In the genomic region with DNA sequence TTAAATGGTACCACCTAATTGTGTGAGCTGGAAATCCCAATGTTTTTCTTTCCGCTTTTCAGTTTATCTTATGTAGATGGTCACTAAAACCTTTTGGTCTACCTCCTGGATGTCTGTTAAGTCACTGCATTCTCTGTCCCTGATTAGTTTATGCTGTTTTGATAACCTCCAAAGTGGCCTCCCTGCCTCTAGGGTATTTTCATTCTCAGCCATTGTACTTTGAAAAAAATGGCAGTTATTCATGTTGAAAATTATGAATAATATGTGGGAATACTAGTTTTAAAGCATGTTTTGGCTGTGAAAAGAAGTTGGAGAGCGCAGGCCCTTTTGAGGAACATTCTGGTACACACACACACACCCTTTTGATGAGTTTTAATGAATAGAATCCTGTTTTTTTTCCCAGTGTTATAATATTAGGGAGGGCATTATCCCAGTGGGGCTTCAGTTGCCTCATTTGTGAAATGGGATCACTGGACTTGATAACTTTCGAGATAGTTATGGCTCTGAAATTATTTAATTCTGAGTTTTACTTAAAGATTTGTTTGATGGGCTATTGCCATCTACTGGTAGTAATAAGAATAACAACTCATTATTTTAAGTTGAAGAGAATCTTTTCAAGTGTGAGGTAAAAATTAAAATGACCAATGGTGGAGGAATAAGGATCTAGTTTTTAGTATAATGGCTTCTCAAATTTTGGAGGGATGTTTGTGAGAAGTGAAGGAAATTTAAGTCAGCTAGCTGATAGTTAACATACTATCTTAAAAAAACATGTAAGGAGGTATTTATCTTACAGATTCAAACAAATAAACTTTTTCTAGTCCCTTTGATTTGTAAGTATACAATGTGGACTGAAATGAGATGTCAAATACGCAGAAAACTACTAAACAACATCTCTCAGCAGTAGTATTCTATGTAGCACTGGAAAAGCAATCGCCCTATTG, we compare ENCODE assay signal across 8 cellular contexts. TPM values are rescaled to one million over a fixed set of nuclear protein-coding genes. Genes with fewer than 3 reads are reported as not detected.
DNase-seq lines count a peak whose midpoint lies in the region; ATAC-seq, FAIRE-seq and TF ChIP-seq lines count a peak whose summit lies in the region.

No MANE protein-coding gene starts in this region.

- peak; percentile 60 for TF ChIP-seq CTCF in D721Med (IDR thresholded peaks at IDR 0.05; ENCODE audit: insufficient read depth, missing control alignments)
- TF ChIP-seq CTCF in glutamatergic neuron (IDR thresholded peaks at IDR 0.05; ENCODE audit: partially characterized antibody, unreplicated experiment), result peak; percentile 85
- TF ChIP-seq CTCF in thyroid gland (IDR thresholded peaks at IDR 0.05), result peak in 5 of 6 experiments; percentile 13 to 76 (median 64)

- peak; percentile 33 for DNase-seq in D721Med (ENCODE audit: insufficient read length, low spot score)
- no peak for DNase-seq in T-cell
- DNase-seq in glutamatergic neuron, result no peak
- DNase-seq in thyroid gland, result no peak
- no peak for DNase-seq in activated T-cell treated with anti-CD3 and anti-CD28 coated beads, Interleukin-2, amount 50 U/mL, for 1 hour
- no peak for DNase-seq in activated CD4-positive, alpha-beta T cell treated with anti-CD3 and anti-CD28 coated beads for 1 hour

- H3K4me3 Mint-ChIP-seq in T-cell (no peak overlapping the region), glutamatergic neuron (ENCODE audit: unreplicated experiment) (no peak overlapping the region)

- H3K9me3 ChIP-seq in thyroid gland, result no peaks in the 10 kb centered on the region

- H3K4me3 ChIP-seq in thyroid gland (replicated peaks in 1 of 3), result no peak overlapping the region

- 65 to 66% methylated on average over 5 of the region's 5 CpGs for WGBS in thyroid gland, 2 donors

- no peak for TF ChIP-seq EP300 in Ishikawa (IDR thresholded peaks at IDR 0.05; ENCODE audit: borderline replicate concordance)

- H3K4me1 ChIP-seq in thyroid gland, result peaks cover 53 to 56% of the 10 kb centered on the region in 2 donors

- no peak for TF ChIP-seq POLR2A in thyroid gland (IDR thresholded peaks at IDR 0.05)

- H3K4me1 Mint-ChIP-seq in T-cell (peaks cover 58 to 68% (median 63%) of the 10 kb centered on the region in 3 donors), glutamatergic neuron (ENCODE audit: low read depth, unreplicated experiment) (peaks cover 12% of the 10 kb centered on the region)

- no peaks in the 10 kb centered on the region for H3K36me3 ChIP-seq in thyroid gland

- H3K27ac Mint-ChIP-seq in T-cell, result peak overlapping the region; percentile 47 to 78
- no peak overlapping the region for H3K27ac Mint-ChIP-seq in glutamatergic neuron (ENCODE audit: unreplicated experiment)

- TF ChIP-seq RAD21 in Ishikawa (IDR thresholded peaks at IDR 0.05; ENCODE audit: low read depth), result peak; percentile 57

- POLR2A ChIA-PET in T-cell (lab: Charles Lee), result interaction anchor here in 1 of 2 donors (0.6 kb wide), 1 partner anchor 1734 kb away, joined by 3 read pairs; no protein-coding TSS in a partner anchor

- H3K27me3 Mint-ChIP-seq in T-cell (no peaks in the 10 kb centered on the region), glutamatergic neuron (ENCODE audit: unreplicated experiment) (peaks cover 5% of the 10 kb centered on the region)

- CTCF ChIA-PET in T-cell (lab: Charles Lee), result interaction anchor here (0.5 to 7.6 kb wide), 23 partner anchors 12 to 1943 kb away, joined by 3 to 119 read pairs (median 5); no protein-coding TSS in a partner anchor

- no peak for FAIRE-seq in D721Med (lab: Jason Lieb, UNC)

- H3K36me3 Mint-ChIP-seq in T-cell (peaks cover 12% of the 10 kb centered on the region), glutamatergic neuron (ENCODE audit: unreplicated experiment) (peaks cover 4% of the 10 kb centered on the region)

- ATAC-seq in T-cell (replicated peaks in 1 of 4) (no peak), GM21447 (IDR thresholded peaks at IDR 0.05; ENCODE audit: unreplicated experiment) (no peak)

- H3K27me3 ChIP-seq in thyroid gland, result no peaks in the 10 kb centered on the region

- peak overlapping the region; percentile 3 to 89 (median 84) for H3K27ac ChIP-seq in thyroid gland

- intact Hi-C loops in thyroid gland (cut with DNase I), result loop anchor here (5.0 kb wide), 2 partner anchors 56 to 486 kb away; no protein-coding TSS in a partner anchor

- no peaks in the 10 kb centered on the region for H3K9me3 Mint-ChIP-seq in T-cell
- peaks cover 11% of the 10 kb centered on the region for H3K9me3 Mint-ChIP-seq in glutamatergic neuron (ENCODE audit: unreplicated experiment)

TF ChIP-seq in Ishikawa, 13 proteins besides CTCF, POLR2A, EP300 and RAD21:
- TF ChIP-seq CREB1 (IDR thresholded peaks at IDR 0.05; ENCODE audit: low read depth) (no peak), ZBTB7A (IDR thresholded peaks at IDR 0.05; ENCODE audit: low read depth) (no peak), TCF12 (IDR thresholded peaks at IDR 0.05; ENCODE audit: low read depth) (no peak), NFIC (IDR thresholded peaks at IDR 0.05) (no peak), YY1 (IDR thresholded peaks at IDR 0.05; ENCODE audit: low read depth) (no peak)
- TF ChIP-seq, protein P1, sequence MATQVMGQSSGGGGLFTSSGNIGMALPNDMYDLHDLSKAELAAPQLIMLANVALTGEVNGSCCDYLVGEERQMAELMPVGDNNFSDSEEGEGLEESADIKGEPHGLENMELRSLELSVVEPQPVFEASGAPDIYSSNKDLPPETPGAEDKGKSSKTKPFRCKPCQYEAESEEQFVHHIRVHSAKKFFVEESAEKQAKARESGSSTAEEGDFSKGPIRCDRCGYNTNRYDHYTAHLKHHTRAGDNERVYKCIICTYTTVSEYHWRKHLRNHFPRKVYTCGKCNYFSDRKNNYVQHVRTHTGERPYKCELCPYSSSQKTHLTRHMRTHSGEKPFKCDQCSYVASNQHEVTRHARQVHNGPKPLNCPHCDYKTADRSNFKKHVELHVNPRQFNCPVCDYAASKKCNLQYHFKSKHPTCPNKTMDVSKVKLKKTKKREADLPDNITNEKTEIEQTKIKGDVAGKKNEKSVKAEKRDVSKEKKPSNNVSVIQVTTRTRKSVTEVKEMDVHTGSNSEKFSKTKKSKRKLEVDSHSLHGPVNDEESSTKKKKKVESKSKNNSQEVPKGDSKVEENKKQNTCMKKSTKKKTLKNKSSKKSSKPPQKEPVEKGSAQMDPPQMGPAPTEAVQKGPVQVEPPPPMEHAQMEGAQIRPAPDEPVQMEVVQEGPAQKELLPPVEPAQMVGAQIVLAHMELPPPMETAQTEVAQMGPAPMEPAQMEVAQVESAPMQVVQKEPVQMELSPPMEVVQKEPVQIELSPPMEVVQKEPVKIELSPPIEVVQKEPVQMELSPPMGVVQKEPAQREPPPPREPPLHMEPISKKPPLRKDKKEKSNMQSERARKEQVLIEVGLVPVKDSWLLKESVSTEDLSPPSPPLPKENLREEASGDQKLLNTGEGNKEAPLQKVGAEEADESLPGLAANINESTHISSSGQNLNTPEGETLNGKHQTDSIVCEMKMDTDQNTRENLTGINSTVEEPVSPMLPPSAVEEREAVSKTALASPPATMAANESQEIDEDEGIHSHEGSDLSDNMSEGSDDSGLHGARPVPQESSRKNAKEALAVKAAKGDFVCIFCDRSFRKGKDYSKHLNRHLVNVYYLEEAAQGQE (IDR thresholded peaks at IDR 0.05; ENCODE audit: low read depth), result no peak
- TF ChIP-seq, protein P2, sequence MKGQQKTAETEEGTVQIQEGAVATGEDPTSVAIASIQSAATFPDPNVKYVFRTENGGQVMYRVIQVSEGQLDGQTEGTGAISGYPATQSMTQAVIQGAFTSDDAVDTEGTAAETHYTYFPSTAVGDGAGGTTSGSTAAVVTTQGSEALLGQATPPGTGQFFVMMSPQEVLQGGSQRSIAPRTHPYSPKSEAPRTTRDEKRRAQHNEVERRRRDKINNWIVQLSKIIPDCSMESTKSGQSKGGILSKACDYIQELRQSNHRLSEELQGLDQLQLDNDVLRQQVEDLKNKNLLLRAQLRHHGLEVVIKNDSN (IDR thresholded peaks at IDR 0.05), result no peak
TF ChIP-seq in Ishikawa: peak in this region for 0.

RNA-seq across cellular contexts. Expression of a gene that starts 3.9 kb away (rescaled TPM):
- total RNA-seq in T-cell (10 to 100 TPM in 4 of 5 donors, 1 to 10 TPM in 1; 9.1 to 12.5 (median 10.1) TPM), glutamatergic neuron (ENCODE audit: unreplicated experiment) (5.4 TPM), thyroid gland (10 to 100 TPM; 28.9 to 58.5 (median 39.6) TPM)
